9 cellular contexts compared by ENCODE assay signal in genomic region chr5:122774861-122775712, GRCh38. TPM values are rescaled to one million over a fixed set of nuclear protein-coding genes. Genes with fewer than 3 reads are reported as not detected.
DNase-seq lines count a peak whose midpoint lies in the region; ATAC-seq, FAIRE-seq and TF ChIP-seq lines count a peak whose summit lies in the region.
"Had no signal": no experiment of that assay in that cellular context is flagged by ENCODE, and none has a peak within 500 bp of the region (broad histone marks: within the 10 kb centered on the region; RNA-seq: fewer than 3 reads in every experiment).

Gene SNX2 (plus strand): TSS chr5:122775080. CDS start chr5:122775104, 24 bp downstream.

- peak; percentile 7 for TF ChIP-seq CTCF in AG09309 (IDR thresholded peaks at IDR 0.05; ENCODE audit: control insufficient read depth, insufficient read depth, low read depth, low read length, missing control alignments)
- TF ChIP-seq CTCF in kidney (IDR thresholded peaks at IDR 0.05; ENCODE audit: borderline replicate concordance, extremely low read depth, insufficient read depth), result peak; percentile 6

- H3K4me3 ChIP-seq in AG09309 (ENCODE audit: control insufficient read depth, low read depth, low read length) (peak within 1 kb of the TSS; percentile 94), kidney (ENCODE audit: low read length in 2 of 2) (peak within 1 kb of the TSS; percentile 88 to 98)

- H3K9me3 ChIP-seq in kidney (ENCODE audit: control insufficient read depth in 1 of 2, low read length in 2 of 2), result no peaks in the 10 kb centered on the region

- intact Hi-C loops in kidney (cut with DNase I), result no loop called here

- H3K36me3 ChIP-seq in kidney (ENCODE audit: control insufficient read depth in 1 of 2, insufficient read depth in 2 of 2, low read length in 2 of 2), result no peaks in the 10 kb centered on the region

- peak within 1 kb of the TSS; percentile 86 to 98 for H3K9ac ChIP-seq in kidney (ENCODE audit: low read length in 2 of 2)

- FAIRE-seq in kidney (lab: Jason Lieb, UNC), result no peak
- FAIRE-seq: colon had no signal

- peak within 1 kb of the TSS; percentile 91 to 95 for H3K27ac ChIP-seq in kidney (ENCODE audit: low read depth in 2 of 2, low read length in 2 of 2)

- H3K4me1 ChIP-seq in kidney (ENCODE audit: control insufficient read depth in 1 of 2, insufficient read depth in 1 of 2, low read depth in 1 of 2, low read length in 2 of 2), result peaks cover 7 to 9% of the 10 kb centered on the region in 2 donors

- DNase-seq in AG09309 (ENCODE audit: low read depth) (peak; percentile 25), NCI-H446 treated with DMSO at 0.1 percent for 48 hours (lab: John Stamatoyannopoulos, UW) (peak; percentile 66), cerebellum (ENCODE audit: low spot score) (peak; percentile 93), kidney (peak; percentile 97)
- peak; percentile 79 for DNase-seq in activated CD4-positive, alpha-beta T cell treated with anti-CD3 and anti-CD28 coated beads for 1 hour
- peak; percentile 92 for DNase-seq in stimulated activated CD4-positive, alpha-beta T cell treated with anti-CD3 and anti-CD28 coated beads, Interleukin-15, amount 100 ng/mL, for 24 hours

- ATAC-seq in GM18870 (IDR thresholded peaks at IDR 0.05; ENCODE audit: unreplicated experiment) (peak; percentile 75), HG03108 (IDR thresholded peaks at IDR 0.05; ENCODE audit: unreplicated experiment) (peak; percentile 86)

RNA-seq across cellular contexts. Expression of gene SNX2, which starts in this region (rescaled TPM):
- total RNA-seq in cerebellum, result 74.2 TPM
- total RNA-seq in kidney, result 81.3 TPM
- polyA plus RNA-seq in kidney (ENCODE audit: insufficient read depth, low read depth, low replicate concordance), result 75.8 TPM

Comparison
In these comparisons a context has a peak if more than half of its experiments do, and no peak if none do; other contexts are left out.
1. Peak in every context shown above with its lines: DNase-seq, ATAC-seq, H3K4me3 ChIP-seq and H3K27ac ChIP-seq.
2. DNase-seq: peak in every context shown above with its lines; median percentile 97 in kidney; 93 in cerebellum; 92 in stimulated activated CD4-positive, alpha-beta T cell treated with anti-CD3 and anti-CD28 coated beads, Interleukin-15, amount 100 ng/mL, for 24 hours; 79 in activated CD4-positive, alpha-beta T cell treated with anti-CD3 and anti-CD28 coated beads for 1 hour; 66 in NCI-H446 treated with DMSO at 0.1 percent for 48 hours; 25 in AG09309.